ENCODE assay signal across 8 cellular contexts in genomic region chr5:132386644-132387286, GRCh38. TPM values are rescaled to one million over a fixed set of nuclear protein-coding genes. Genes with fewer than 3 reads are reported as not detected.
A peak's percentile ranks its signal among the peaks of the same experiment; 100 is the strongest.
DNase-seq lines count a peak whose midpoint lies in the region; ATAC-seq, FAIRE-seq and TF ChIP-seq lines count a peak whose summit lies in the region.

No MANE protein-coding gene starts in this region.

- H3K4me3 Mint-ChIP-seq in progenitor cell of endocrine pancreas (ENCODE audit: low read depth) = no peak overlapping the region

- DNase-seq in DMS53 (lab: John Stamatoyannopoulos, UW) = peak; percentile 77
- DNase-seq in GM20000 (ENCODE audit: low spot score) = peak; percentile 81
- DNase-seq in HT1080 (ENCODE audit: low read depth) = peak; percentile 82
- DNase-seq in SKM-1 treated with dmso at 0.1 percent for 144 hours (lab: John Stamatoyannopoulos, UW; ENCODE audit: unreplicated experiment) = peak; percentile 34
- DNase-seq in activated naive CD4-positive, alpha-beta T cell treated with anti-CD3 and anti-CD28 coated beads, Interleukin-2, amount 50 U/mL, for 72 hours (ENCODE audit: low spot score in 2 of 2) = peak; percentile 73 to 76
- DNase-seq in Right ventricle myocardium superior = peak; percentile 84
- DNase-seq in progenitor cell of endocrine pancreas (ENCODE audit: low spot score, unreplicated experiment) = peak; percentile 30
- peak; percentile 58 for DNase-seq in urothelium cell line (ENCODE audit: low spot score)

- FAIRE-seq in urothelium cell line (lab: Jason Lieb, UNC) = peak; percentile 61

- H3K27me3 Mint-ChIP-seq in progenitor cell of endocrine pancreas = no peaks in the 10 kb centered on the region

- H3K27ac Mint-ChIP-seq in activated naive CD4-positive, alpha-beta T cell treated with anti-CD3 and anti-CD28 coated beads, Interleukin-2, amount 50 U/mL, for 72 hours = peak overlapping the region; percentile 48 to 89
- H3K27ac Mint-ChIP-seq in progenitor cell of endocrine pancreas = peak overlapping the region; percentile 45

- peaks cover 43% of the 10 kb centered on the region for H3K4me1 Mint-ChIP-seq in progenitor cell of endocrine pancreas (ENCODE audit: low read depth)

- no peaks in the 10 kb centered on the region for H3K36me3 Mint-ChIP-seq in activated naive CD4-positive, alpha-beta T cell treated with anti-CD3 and anti-CD28 coated beads, Interleukin-2, amount 50 U/mL, for 72 hours
- peaks cover 1% of the 10 kb centered on the region for H3K36me3 Mint-ChIP-seq in progenitor cell of endocrine pancreas (ENCODE audit: insufficient read depth)

- peak; percentile 79 to 90 for ATAC-seq in activated naive CD4-positive, alpha-beta T cell treated with anti-CD3 and anti-CD28 coated beads, Interleukin-2, amount 50 U/mL, for 72 hours
- ATAC-seq in Right ventricle myocardium superior (ENCODE audit: poor library complexity) = peak; percentile 86

- peak; percentile 79 for TF ChIP-seq CTCF in GM20000 (IDR thresholded peaks at IDR 0.05; ENCODE audit: extremely low read depth, missing control alignments)
- TF ChIP-seq CTCF in progenitor cell of endocrine pancreas (IDR thresholded peaks at IDR 0.05; ENCODE audit: unreplicated experiment) = peak; percentile 72

- H3K9me3 Mint-ChIP-seq in activated naive CD4-positive, alpha-beta T cell treated with anti-CD3 and anti-CD28 coated beads, Interleukin-2, amount 50 U/mL, for 72 hours = no peaks in the 10 kb centered on the region
- H3K9me3 Mint-ChIP-seq in progenitor cell of endocrine pancreas (ENCODE audit: low read depth) = no peaks in the 10 kb centered on the region

- intact Hi-C loops in Right ventricle myocardium superior (cut with DNase I) = loop anchor here (1.0 to 10.0 kb wide), 2 partner anchors 112 to 428 kb away; partner anchors contain the start of gene SOWAHA

RNA-seq across cellular contexts. Expression of gene SLC22A5, which starts 17.3 kb away (rescaled TPM):
- 0.70 and 2.1 TPM in 2 replicates for total RNA-seq in HT1080 (2014; rRNA removed; shearing (Covaris generic))
- polyA plus RNA-seq in HT1080 (2015; cell fraction: cytosol; rRNA removed) = 1.3 and 2.6 TPM in 2 replicates
- polyA plus RNA-seq in HT1080 (2015; cell fraction: nucleus; rRNA removed) = 5.5 and 6.9 TPM in 2 replicates
- 1 to 10 TPM; 3.1 to 5.5 TPM for total RNA-seq in activated naive CD4-positive, alpha-beta T cell treated with anti-CD3 and anti-CD28 coated beads, Interleukin-2, amount 50 U/mL, for 72 hours
- total RNA-seq in Right ventricle myocardium superior (22.7 TPM), progenitor cell of endocrine pancreas (14.3 and 14.7 TPM in 2 replicates)

Comparison
In these comparisons a context has a peak if more than half of its experiments do, and no peak if none do; other contexts are left out.
1. Peak in every context shown above with its lines: DNase-seq and ATAC-seq.
2. DNase-seq: peak in every context shown above with its lines; median percentile 84 in Right ventricle myocardium superior; 82 in HT1080; 81 in GM20000; 77 in DMS53; 74 in activated naive CD4-positive, alpha-beta T cell treated with anti-CD3 and anti-CD28 coated beads, Interleukin-2, amount 50 U/mL, for 72 hours; 58 in urothelium cell line; 34 in SKM-1 treated with dmso at 0.1 percent for 144 hours; 30 in progenitor cell of endocrine pancreas.